8 cellular contexts compared by ENCODE assay signal in genomic region chr3:141303481-141304223, GRCh38.
DNase-seq lines count a peak whose midpoint lies in the region; ATAC-seq, FAIRE-seq and TF ChIP-seq lines count a peak whose summit lies in the region.

No MANE protein-coding gene starts in this region.

- H3K36me3 Mint-ChIP-seq in stimulated activated memory B cell treated with anti-CD40 and anti-IgM and Interleukin-4, amounts not matched to agents 10 μg/mL and 1 μg/mL and 100 μg/mL, for 72 hours, result no peaks in the 10 kb centered on the region

- FAIRE-seq in A204.1 (lab: Jason Lieb, UNC), result peak; percentile 92

- no peaks in the 10 kb centered on the region for H3K4me1 Mint-ChIP-seq in stimulated activated memory B cell treated with anti-CD40 and anti-IgM and Interleukin-4, amounts not matched to agents 10 μg/mL and 1 μg/mL and 100 μg/mL, for 72 hours

- no peaks in the 10 kb centered on the region for H3K27me3 Mint-ChIP-seq in stimulated activated memory B cell treated with anti-CD40 and anti-IgM and Interleukin-4, amounts not matched to agents 10 μg/mL and 1 μg/mL and 100 μg/mL, for 72 hours

- no peak overlapping the region for H3K4me3 Mint-ChIP-seq in stimulated activated memory B cell treated with anti-CD40 and anti-IgM and Interleukin-4, amounts not matched to agents 10 μg/mL and 1 μg/mL and 100 μg/mL, for 72 hours

- ATAC-seq in HG03025 (IDR thresholded peaks at IDR 0.05; ENCODE audit: low FRiP score, unreplicated experiment) (peak; percentile 54), left lobe of liver (peak; percentile 92)
- ATAC-seq in stimulated activated memory B cell treated with anti-CD40 and anti-IgM and Interleukin-4, amounts not matched to agents 10 μg/mL and 1 μg/mL and 100 μg/mL, for 72 hours, result peak; percentile 72

- peak; percentile 59; the same call in 2 of the 3 replicates for TF ChIP-seq CTCF in GM12872 (IDR thresholded peaks at IDR 0.05; ENCODE audit: insufficient read depth, low read depth, low read length)

- H3K27ac Mint-ChIP-seq in stimulated activated memory B cell treated with anti-CD40 and anti-IgM and Interleukin-4, amounts not matched to agents 10 μg/mL and 1 μg/mL and 100 μg/mL, for 72 hours, result no peak overlapping the region

- H3K9me3 Mint-ChIP-seq in stimulated activated memory B cell treated with anti-CD40 and anti-IgM and Interleukin-4, amounts not matched to agents 10 μg/mL and 1 μg/mL and 100 μg/mL, for 72 hours, result no peaks in the 10 kb centered on the region

- peak; percentile 28 for DNase-seq in NCI-H2081 treated with DMSO at 0.1 percent for 48 hours (lab: John Stamatoyannopoulos, UW)
- DNase-seq in T-helper 22 cell (ENCODE audit: low read depth), result peak; percentile 23
- DNase-seq in cerebellar cortex (ENCODE audit: low spot score), result peak; percentile 85
- no peak for DNase-seq in left lobe of liver (ENCODE audit: low spot score)
